In the genomic region with DNA sequence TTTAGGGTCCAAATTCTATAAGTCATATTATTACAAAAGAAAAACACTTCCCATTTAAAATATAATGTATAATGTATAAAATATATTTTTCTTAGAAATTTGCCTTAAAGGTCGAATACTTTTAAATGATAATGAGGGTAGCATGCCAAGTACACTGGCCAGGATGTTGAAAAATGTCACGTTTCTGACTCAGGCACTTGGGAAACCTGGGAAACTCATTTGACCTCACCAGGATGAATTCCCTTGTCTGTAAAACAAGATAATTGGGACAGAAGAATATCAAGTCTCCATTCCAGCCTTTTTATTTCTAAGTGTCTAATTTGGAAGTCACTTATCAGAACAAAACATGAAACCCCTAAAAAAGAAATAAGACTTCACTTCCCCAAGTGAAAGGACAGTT, we compare ENCODE assay signal across 37 cellular contexts.
"Had no signal": no experiment of that assay in that cellular context is flagged by ENCODE, and none has a peak within 500 bp of the region (broad histone marks: within the 10 kb centered on the region; RNA-seq: fewer than 3 reads in every experiment).

No MANE protein-coding gene starts in this region.

- H3K27ac ChIP-seq: adrenal gland, ascending aorta, body of pancreas, brain microvascular endothelial cell, breast epithelium, cardiac muscle cell had no signal

- H3K36me3 Mint-ChIP-seq: activated naive CD4-positive, alpha-beta T cell treated with anti-CD3 and anti-CD28 coated beads, Interleukin-2, amount 50 U/mL, for 24 hours; activated naive CD8-positive, alpha-beta T cell; brain had no signal

- DNase-seq: activated effector memory CD4-positive, alpha-beta T cell treated with anti-CD3 and anti-CD28 coated beads, Interleukin-2, amount 50 U/mL, for 16 hours; activated effector memory CD4-positive, alpha-beta T cell treated with Interleukin-2 at 50 U/mL for 16 hours; activated gamma-delta T cell; activated gamma-delta T cell treated with Interleukin-2 at 50 U/mL for 16 hours; activated naive CD4-positive, alpha-beta T cell; activated naive CD4-positive, alpha-beta T cell treated with anti-CD3 and anti-CD28 coated beads for 36 hours; activated naive CD4-positive, alpha-beta T cell treated with anti-CD3 and anti-CD28 coated beads, Interleukin-2, amount 10 ng/mL, durations not matched to agents 7 days and 5 days; activated naive CD4-positive, alpha-beta T cell treated with anti-CD3 and anti-CD28 coated beads, Interleukin-2, amount 50 U/mL, for 16 hours; activated naive CD4-positive, alpha-beta T cell treated with Interleukin-2 at 50 U/mL for 16 hours; activated naive CD8-positive, alpha-beta T cell treated with anti-CD3 and anti-CD28 coated beads for 36 hours; activated naive CD8-positive, alpha-beta T cell treated with anti-CD3 and anti-CD28 coated beads, Interleukin-2, amount 10 ng/mL, durations not matched to agents 7 days and 5 days; activated T-cell treated with anti-CD3 and anti-CD28 coated beads, Interleukin-2, amount 50 U/mL, for 1 hour; activated T-cell treated with anti-CD3 and anti-CD28 coated beads, Interleukin-2, amount 50 U/mL, for 24 hours; activated T-cell treated with anti-CD3 and anti-CD28 coated beads, Interleukin-2, amount 50 U/mL, for 4 hours; activated T-cell treated with anti-CD3 and anti-CD28 coated beads, Interleukin-2, amount 50 U/mL, for 48 hours; activated T-cell treated with anti-CD3 and anti-CD28 coated beads, Interleukin-2, amount 50 U/mL, for 72 hours; adrenal gland; amniotic stem cell; amygdala; anterior cingulate cortex; aorta; body of pancreas; brain microvascular endothelial cell; caudate nucleus; central memory CD4-positive, alpha-beta T cell; cerebellar nuclear complex had no signal

- H3K4me3 Mint-ChIP-seq: activated naive CD4-positive, alpha-beta T cell treated with anti-CD3 and anti-CD28 coated beads for 36 hours; activated naive CD4-positive, alpha-beta T cell treated with anti-CD3 and anti-CD28 coated beads, Interleukin-2, amount 10 ng/mL, durations not matched to agents 7 days and 5 days; activated naive CD4-positive, alpha-beta T cell treated with anti-CD3 and anti-CD28 coated beads, Interleukin-2, amount 50 U/mL, for 24 hours; activated naive CD8-positive, alpha-beta T cell; activated naive CD8-positive, alpha-beta T cell treated with anti-CD3 and anti-CD28 coated beads for 36 hours; activated naive CD8-positive, alpha-beta T cell treated with anti-CD3 and anti-CD28 coated beads, Interleukin-2, amount 10 ng/mL, durations not matched to agents 7 days and 5 days; activated T-cell treated with anti-CD3 and anti-CD28 coated beads, Interleukin-2, amount 50 U/mL, for 24 hours; activated T-cell treated with anti-CD3 and anti-CD28 coated beads, Interleukin-2, amount 50 U/mL, for 4 hours; activated T-cell treated with anti-CD3 and anti-CD28 coated beads, Interleukin-2, amount 50 U/mL, for 72 hours; activated T-helper 1 cell treated with anti-CD3 and anti-CD28 coated beads, Interleukin-12 subunit alpha, Interleukin-12 subunit beta, Interleukin-2, Interleukin-4 antibody, amounts not matched to agents 30 ng/mL and 10 ng/mL and 1 ng/mL, durations not matched to agents 14 hours and 24 hours and 36 hours; activated T-helper 17 cell treated with anti-CD3 and anti-CD28 coated beads, Interleukin-2, amount 50 U/mL, for 72 hours; brain; central memory CD8-positive, alpha-beta T cell had no signal

- H3K4me3 ChIP-seq: adrenal gland, ascending aorta, body of pancreas, breast epithelium, cardiac muscle cell had no signal

- H3K27me3 ChIP-seq: adrenal gland, ascending aorta, body of pancreas, brain microvascular endothelial cell, breast epithelium, cardiac muscle cell had no signal

- H3K4me1 ChIP-seq: breast epithelium had no signal

- H3K27ac Mint-ChIP-seq: activated naive CD4-positive, alpha-beta T cell treated with anti-CD3 and anti-CD28 coated beads for 36 hours; activated naive CD4-positive, alpha-beta T cell treated with anti-CD3 and anti-CD28 coated beads, Interleukin-2, amount 10 ng/mL, durations not matched to agents 7 days and 5 days; activated naive CD4-positive, alpha-beta T cell treated with anti-CD3 and anti-CD28 coated beads, Interleukin-2, amount 50 U/mL, for 24 hours; activated naive CD4-positive, alpha-beta T cell treated with anti-CD3 and anti-CD28 coated beads, Interleukin-2, amount 50 U/mL, for 72 hours; activated naive CD8-positive, alpha-beta T cell; activated naive CD8-positive, alpha-beta T cell treated with anti-CD3 and anti-CD28 coated beads for 36 hours; activated naive CD8-positive, alpha-beta T cell treated with anti-CD3 and anti-CD28 coated beads, Interleukin-2, amount 10 ng/mL, durations not matched to agents 7 days and 5 days; activated T-cell treated with anti-CD3 and anti-CD28 coated beads, Interleukin-2, amount 50 U/mL, for 24 hours; activated T-cell treated with anti-CD3 and anti-CD28 coated beads, Interleukin-2, amount 50 U/mL, for 72 hours; activated T-helper 1 cell treated with anti-CD3 and anti-CD28 coated beads, Interleukin-12 subunit alpha, Interleukin-12 subunit beta, Interleukin-2, Interleukin-4 antibody, amounts not matched to agents 30 ng/mL and 10 ng/mL and 1 ng/mL, durations not matched to agents 14 hours and 24 hours and 36 hours; activated T-helper 17 cell treated with anti-CD3 and anti-CD28 coated beads, Interleukin-2, amount 50 U/mL, for 72 hours; activated T-helper 2 cell treated with anti-CD3 and anti-CD28 coated beads, Interferon-gamma antibody, Interleukin-2, Interleukin-4, amounts not matched to agents 10 μg/mL and 5 μg/mL and 100 μg/mL, durations not matched to agents 14 hours and 24 hours and 36 hours; brain had no signal

- ATAC-seq: activated naive CD4-positive, alpha-beta T cell treated with anti-CD3 and anti-CD28 coated beads, Interleukin-2, amount 50 U/mL, for 72 hours; activated T-cell treated with anti-CD3 and anti-CD28 coated beads, Interleukin-2, amount 50 U/mL, for 4 hours; activated T-cell treated with anti-CD3 and anti-CD28 coated beads, Interleukin-2, amount 50 U/mL, for 72 hours; activated T-helper 17 cell treated with anti-CD3 and anti-CD28 coated beads, Interleukin-2, amount 50 U/mL, for 72 hours; body of pancreas had no signal

- H3K27me3 Mint-ChIP-seq: activated naive CD4-positive, alpha-beta T cell treated with anti-CD3 and anti-CD28 coated beads, Interleukin-2, amount 50 U/mL, for 24 hours; activated naive CD8-positive, alpha-beta T cell; activated naive CD8-positive, alpha-beta T cell treated with anti-CD3 and anti-CD28 coated beads for 36 hours; activated T-cell treated with anti-CD3 and anti-CD28 coated beads, Interleukin-2, amount 50 U/mL, for 24 hours; activated T-helper 17 cell treated with anti-CD3 and anti-CD28 coated beads, Interleukin-2, amount 50 U/mL, for 72 hours; central memory CD8-positive, alpha-beta T cell had no signal

- H3K9me3 ChIP-seq: adrenal gland, ascending aorta, body of pancreas, breast epithelium had no signal

- H3K9me3 Mint-ChIP-seq: activated naive CD4-positive, alpha-beta T cell treated with anti-CD3 and anti-CD28 coated beads for 36 hours; activated naive CD4-positive, alpha-beta T cell treated with anti-CD3 and anti-CD28 coated beads, Interleukin-2, amount 10 ng/mL, durations not matched to agents 7 days and 5 days; activated naive CD4-positive, alpha-beta T cell treated with anti-CD3 and anti-CD28 coated beads, Interleukin-2, amount 50 U/mL, for 24 hours; activated naive CD4-positive, alpha-beta T cell treated with anti-CD3 and anti-CD28 coated beads, Interleukin-2, amount 50 U/mL, for 72 hours; activated naive CD8-positive, alpha-beta T cell treated with anti-CD3 and anti-CD28 coated beads for 36 hours; activated naive CD8-positive, alpha-beta T cell treated with anti-CD3 and anti-CD28 coated beads, Interleukin-2, amount 10 ng/mL, durations not matched to agents 7 days and 5 days; activated T-cell treated with anti-CD3 and anti-CD28 coated beads, Interleukin-2, amount 50 U/mL, for 24 hours; activated T-cell treated with anti-CD3 and anti-CD28 coated beads, Interleukin-2, amount 50 U/mL, for 4 hours; activated T-cell treated with anti-CD3 and anti-CD28 coated beads, Interleukin-2, amount 50 U/mL, for 72 hours; activated T-helper 1 cell treated with anti-CD3 and anti-CD28 coated beads, Interleukin-12 subunit alpha, Interleukin-12 subunit beta, Interleukin-2, Interleukin-4 antibody, amounts not matched to agents 30 ng/mL and 10 ng/mL and 1 ng/mL, durations not matched to agents 14 hours and 24 hours and 36 hours; activated T-helper 17 cell treated with anti-CD3 and anti-CD28 coated beads, Interleukin-2, amount 50 U/mL, for 72 hours; activated T-helper 2 cell treated with anti-CD3 and anti-CD28 coated beads, Interferon-gamma antibody, Interleukin-2, Interleukin-4, amounts not matched to agents 10 μg/mL and 5 μg/mL and 100 μg/mL, durations not matched to agents 14 hours and 24 hours and 36 hours; brain; central memory CD8-positive, alpha-beta T cell had no signal

- H3K36me3 ChIP-seq: adrenal gland, ascending aorta, brain microvascular endothelial cell, breast epithelium, cardiac muscle cell had no signal
